In the genomic region with DNA sequence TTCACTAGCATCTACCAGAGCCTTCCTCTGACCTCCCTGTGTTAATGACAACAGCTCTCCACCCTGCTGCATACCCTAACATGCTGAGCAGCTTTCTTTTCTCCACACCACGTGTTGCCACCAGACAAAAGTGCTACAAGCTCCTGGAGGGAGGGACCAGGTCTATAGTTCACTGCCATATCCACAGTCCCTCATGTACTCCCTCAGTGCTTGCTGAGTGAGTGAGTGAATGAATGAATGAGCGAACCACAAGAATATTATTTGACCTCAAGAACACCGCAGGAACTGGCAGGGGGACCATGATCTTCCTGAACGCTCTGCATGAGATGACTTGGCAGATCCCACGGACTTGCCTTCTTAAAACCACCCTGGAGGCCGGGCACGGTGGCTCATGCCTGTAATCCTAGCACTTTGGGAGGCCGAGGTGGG, we compare ENCODE assay signal across 13 cellular contexts. TPM values are rescaled to one million over a fixed set of nuclear protein-coding genes. Genes with fewer than 3 reads are reported as not detected.
DNase-seq lines count a peak whose midpoint lies in the region; ATAC-seq and TF ChIP-seq lines count a peak whose summit lies in the region.
"Had no signal": no experiment of that assay in that cellular context is flagged by ENCODE, and none has a peak within 500 bp of the region (broad histone marks: within the 10 kb centered on the region; RNA-seq: fewer than 3 reads in every experiment).

No MANE protein-coding gene starts in this region.

- H3K79me2 ChIP-seq in osteoblast (ENCODE audit: insufficient read depth, low read length), result no peaks in the 10 kb centered on the region

- H3K4me1 Mint-ChIP-seq in activated CD4-positive, alpha-beta T cell treated with anti-CD3 and anti-CD28 coated beads, Interleukin-2, amount 10 ng/mL, durations not matched to agents 24 days and 14 days, result peaks cover 86% of the 10 kb centered on the region
- peaks cover 82% of the 10 kb centered on the region for H3K4me1 Mint-ChIP-seq in activated naive CD4-positive, alpha-beta T cell treated with anti-CD3 and anti-CD28 coated beads, Interleukin-2, amount 50 U/mL, for 24 hours

- H3K27me3 ChIP-seq in osteoblast (ENCODE audit: insufficient read depth, low read length) (no peaks in the 10 kb centered on the region), foreskin keratinocyte (no peaks in the 10 kb centered on the region)
- H3K27me3 ChIP-seq: spleen, transverse colon had no signal

- peaks cover 11% of the 10 kb centered on the region for H3K4me1 ChIP-seq in osteoblast (ENCODE audit: insufficient read depth, low read length)
- peaks cover 34% of the 10 kb centered on the region for H3K4me1 ChIP-seq in foreskin keratinocyte

- no peaks in the 10 kb centered on the region for H4K20me1 ChIP-seq in osteoblast (ENCODE audit: insufficient read depth, low read length)

- H3K27ac Mint-ChIP-seq in activated CD4-positive, alpha-beta T cell treated with anti-CD3 and anti-CD28 coated beads, Interleukin-2, amount 10 ng/mL, durations not matched to agents 24 days and 14 days, result peak overlapping the region; percentile 88
- H3K27ac Mint-ChIP-seq in activated naive CD4-positive, alpha-beta T cell treated with anti-CD3 and anti-CD28 coated beads, Interleukin-2, amount 50 U/mL, for 24 hours, result peak overlapping the region; percentile 1

- peak overlapping the region; percentile 49 for H3K4me3 Mint-ChIP-seq in activated CD4-positive, alpha-beta T cell treated with anti-CD3 and anti-CD28 coated beads, Interleukin-2, amount 10 ng/mL, durations not matched to agents 24 days and 14 days
- no peak overlapping the region for H3K4me3 Mint-ChIP-seq in activated naive CD4-positive, alpha-beta T cell treated with anti-CD3 and anti-CD28 coated beads, Interleukin-2, amount 50 U/mL, for 24 hours

- H3K9me3 Mint-ChIP-seq in activated CD4-positive, alpha-beta T cell treated with anti-CD3 and anti-CD28 coated beads, Interleukin-2, amount 10 ng/mL, durations not matched to agents 24 days and 14 days, result no peaks in the 10 kb centered on the region
- H3K9me3 Mint-ChIP-seq in activated naive CD4-positive, alpha-beta T cell treated with anti-CD3 and anti-CD28 coated beads, Interleukin-2, amount 50 U/mL, for 24 hours, result no peaks in the 10 kb centered on the region

- H3K27ac ChIP-seq in osteoblast (ENCODE audit: low read depth, low read length) (no peak overlapping the region), foreskin keratinocyte (no peak overlapping the region)
- H3K27ac ChIP-seq: transverse colon had no signal

- H3K9me3 ChIP-seq in osteoblast (ENCODE audit: low read depth, low read length), result no peaks in the 10 kb centered on the region
- H3K9me3 ChIP-seq: spleen, transverse colon had no signal

- H3K36me3 ChIP-seq in osteoblast (ENCODE audit: insufficient read depth, low read length), result no peaks in the 10 kb centered on the region
- H3K36me3 ChIP-seq: spleen, transverse colon had no signal

- DNase-seq in activated CD4-positive, alpha-beta T cell treated with anti-CD3 and anti-CD28 coated beads, Interleukin-2, amount 10 ng/mL, durations not matched to agents 24 days and 14 days, result peak; percentile 67
- no peak for DNase-seq in activated CD4-positive, alpha-beta T cell treated with anti-CD3 and anti-CD28 coated beads, Interleukin-2, amount 50 U/mL, for 4 hours
- peak; percentile 71 for DNase-seq in KBM-7
- peak; percentile 65 for DNase-seq in osteoblast (ENCODE audit: insufficient read length, low spot score, missing footprints)
- no peak for DNase-seq in foreskin keratinocyte
- DNase-seq in DMS53 treated with DMSO at 0.1 percent for 48 hours (lab: John Stamatoyannopoulos, UW; ENCODE audit: unreplicated experiment), result no peak
- DNase-seq: activated CD8-positive, alpha-beta memory T cell treated with anti-CD3 and anti-CD28 coated beads, Interleukin-2, amount 50 U/mL, for 4 hours; NCI-H1694; NCI-H524 treated with DMSO at 0.1 percent for 48 hours; spleen; transverse colon had no signal

- intact Hi-C loops in activated CD4-positive, alpha-beta T cell treated with anti-CD3 and anti-CD28 coated beads, Interleukin-2, amount 10 ng/mL, durations not matched to agents 24 days and 14 days (cut with micrococcal nuclease), result no loop called here

- no peak for TF ChIP-seq CTCF in osteoblast (IDR thresholded peaks at IDR 0.05; ENCODE audit: extremely low read depth, low read depth, low read length)
- TF ChIP-seq CTCF in foreskin keratinocyte (conservative IDR thresholded peaks at IDR 0.05), result no peak

- no peak overlapping the region for H2AFZ ChIP-seq in osteoblast (ENCODE audit: low read length)

- ATAC-seq in foreskin keratinocyte, result no peak
- ATAC-seq in HG02938 (IDR thresholded peaks at IDR 0.05; ENCODE audit: unreplicated experiment), result no peak

- in situ Hi-C loops in KBM-7 (cut with MboI; ENCODE audit: low pct_unique_long_range_greater_than_20kb, low sequenced_read_pairs), result no loop called here

- H3K4me2 ChIP-seq in osteoblast (ENCODE audit: insufficient read depth, low read length), result no peak overlapping the region

- no peaks in the 10 kb centered on the region for H3K27me3 Mint-ChIP-seq in activated CD4-positive, alpha-beta T cell treated with anti-CD3 and anti-CD28 coated beads, Interleukin-2, amount 10 ng/mL, durations not matched to agents 24 days and 14 days
- H3K27me3 Mint-ChIP-seq in activated naive CD4-positive, alpha-beta T cell treated with anti-CD3 and anti-CD28 coated beads, Interleukin-2, amount 50 U/mL, for 24 hours, result no peaks in the 10 kb centered on the region

- peaks cover 1% of the 10 kb centered on the region for H3K36me3 Mint-ChIP-seq in activated CD4-positive, alpha-beta T cell treated with anti-CD3 and anti-CD28 coated beads, Interleukin-2, amount 10 ng/mL, durations not matched to agents 24 days and 14 days (ENCODE audit: low read depth)
- no peaks in the 10 kb centered on the region for H3K36me3 Mint-ChIP-seq in activated naive CD4-positive, alpha-beta T cell treated with anti-CD3 and anti-CD28 coated beads, Interleukin-2, amount 50 U/mL, for 24 hours

- no peak overlapping the region for H3K4me3 ChIP-seq in osteoblast (ENCODE audit: insufficient read depth, low read length)
- H3K4me3 ChIP-seq: spleen, transverse colon had no signal

RNA-seq across cellular contexts. Expression of gene CAB39, which starts 47.4 kb away (rescaled TPM):
- 166 and 168 TPM in 2 replicates for total RNA-seq in activated CD4-positive, alpha-beta T cell treated with anti-CD3 and anti-CD28 coated beads, Interleukin-2, amount 10 ng/mL, durations not matched to agents 24 days and 14 days
- total RNA-seq in osteoblast (53.2 and 56.6 TPM in 2 replicates), foreskin keratinocyte (179 and 191 TPM in 2 replicates)
- polyA plus RNA-seq in foreskin keratinocyte, result 67.8 and 73.5 TPM in 2 replicates

Comparison
In these comparisons a context has a peak if more than half of its experiments do, and no peak if none do; other contexts are left out.
1. DNase-seq: peak in activated CD4-positive, alpha-beta T cell treated with anti-CD3 and anti-CD28 coated beads, Interleukin-2, amount 10 ng/mL, durations not matched to agents 24 days and 14 days (single experiment), KBM-7 (single experiment) and osteoblast (single experiment); none in activated CD4-positive, alpha-beta T cell treated with anti-CD3 and anti-CD28 coated beads, Interleukin-2, amount 50 U/mL, for 4 hours (0 of 2), foreskin keratinocyte (0 of 2) and DMS53 treated with DMSO at 0.1 percent for 48 hours (single experiment).